ENCODE assay signal across 28 cellular contexts in genomic region chr6:151263035-151263434, GRCh38.
"Had no signal": no experiment of that assay in that cellular context is flagged by ENCODE, and none has a peak within 500 bp of the region (broad histone marks: within the 10 kb centered on the region; RNA-seq: fewer than 3 reads in every experiment).

No MANE protein-coding gene starts in this region.

- H3K4me3 Mint-ChIP-seq: naive B cell; natural killer cell; stimulated activated effector memory CD8-positive, alpha-beta T cell treated with anti-CD3 and anti-CD28 coated beads, Interleukin-12 subunit alpha, Interleukin-12 subunit beta, amount 100 ng/mL, for 72 hours; stimulated activated naive CD8-positive, alpha-beta T cell treated with anti-CD3 and anti-CD28 coated beads, Interleukin-15, Interleukin-2, amounts not matched to agents 100 ng/mL and 50 ng/mL, for 24 hours; type B pancreatic cell had no signal

- H3K9me3 ChIP-seq: lower lobe of right lung, pancreas, prostate gland, sigmoid colon, spleen, suprapubic skin, thoracic aorta, tibial nerve, vagina had no signal

- FAIRE-seq: keratinocyte, pancreas, small intestine had no signal

- H3K36me3 ChIP-seq: lower lobe of right lung, pancreas, prostate gland, sigmoid colon, spleen, suprapubic skin, thoracic aorta, vagina had no signal

- H3K4me1 ChIP-seq: lower lobe of right lung, pancreas, prostate gland, spleen had no signal

- ATAC-seq: left cardiac atrium; left lobe of liver; natural killer cell; pancreas; right cardiac atrium; stimulated activated effector memory CD8-positive, alpha-beta T cell treated with anti-CD3 and anti-CD28 coated beads, Interleukin-12 subunit alpha, Interleukin-12 subunit beta, amount 100 ng/mL, for 72 hours had no signal

- H3K36me3 Mint-ChIP-seq: naive B cell; natural killer cell; stimulated activated effector memory CD8-positive, alpha-beta T cell treated with anti-CD3 and anti-CD28 coated beads, Interleukin-12 subunit alpha, Interleukin-12 subunit beta, amount 100 ng/mL, for 72 hours had no signal

- H3K4me1 Mint-ChIP-seq: naive B cell; natural killer cell; stimulated activated effector memory CD8-positive, alpha-beta T cell treated with anti-CD3 and anti-CD28 coated beads, Interleukin-12 subunit alpha, Interleukin-12 subunit beta, amount 100 ng/mL, for 72 hours had no signal

- H3K27me3 ChIP-seq: pancreas, sigmoid colon, spleen, suprapubic skin, tibial nerve, vagina had no signal

- H3K27ac ChIP-seq: lower lobe of right lung, pancreas, prostate gland, spleen, suprapubic skin, thoracic aorta, vagina had no signal

- H3K9me3 Mint-ChIP-seq: naive B cell; natural killer cell; stimulated activated effector memory CD8-positive, alpha-beta T cell treated with anti-CD3 and anti-CD28 coated beads, Interleukin-12 subunit alpha, Interleukin-12 subunit beta, amount 100 ng/mL, for 72 hours; stimulated activated naive CD8-positive, alpha-beta T cell treated with anti-CD3 and anti-CD28 coated beads, Interleukin-15, Interleukin-2, amounts not matched to agents 100 ng/mL and 50 ng/mL, for 24 hours; type B pancreatic cell had no signal

- H3K4me3 ChIP-seq: lower lobe of right lung, pancreas, prostate gland, sigmoid colon, spleen, suprapubic skin, thoracic aorta, tibial nerve, vagina had no signal

- H3K27ac Mint-ChIP-seq: naive B cell; natural killer cell; stimulated activated effector memory CD8-positive, alpha-beta T cell treated with anti-CD3 and anti-CD28 coated beads, Interleukin-12 subunit alpha, Interleukin-12 subunit beta, amount 100 ng/mL, for 72 hours; stimulated activated naive CD8-positive, alpha-beta T cell treated with anti-CD3 and anti-CD28 coated beads, Interleukin-15, Interleukin-2, amounts not matched to agents 100 ng/mL and 50 ng/mL, for 24 hours; type B pancreatic cell had no signal

- DNase-seq: hippocampal formation; kidney glomerular epithelial cell; left cardiac atrium; lower lobe of right lung; mammary epithelial cell; mesenchymal stem cell; naive B cell; natural killer cell; nucleus accumbens; pancreas; posterior cingulate gyrus; retina; right cardiac atrium; small intestine; spleen; stimulated activated CD4-positive, alpha-beta T cell treated with anti-CD3 and anti-CD28 coated beads, Interleukin-4, amount 100 ng/mL, for 24 hours; stimulated activated naive CD4-positive, alpha-beta T cell had no signal

- H3K27me3 Mint-ChIP-seq: naive B cell, type B pancreatic cell had no signal
